Comparison of ENCODE assay signal across 23 cellular contexts in the genomic region with DNA sequence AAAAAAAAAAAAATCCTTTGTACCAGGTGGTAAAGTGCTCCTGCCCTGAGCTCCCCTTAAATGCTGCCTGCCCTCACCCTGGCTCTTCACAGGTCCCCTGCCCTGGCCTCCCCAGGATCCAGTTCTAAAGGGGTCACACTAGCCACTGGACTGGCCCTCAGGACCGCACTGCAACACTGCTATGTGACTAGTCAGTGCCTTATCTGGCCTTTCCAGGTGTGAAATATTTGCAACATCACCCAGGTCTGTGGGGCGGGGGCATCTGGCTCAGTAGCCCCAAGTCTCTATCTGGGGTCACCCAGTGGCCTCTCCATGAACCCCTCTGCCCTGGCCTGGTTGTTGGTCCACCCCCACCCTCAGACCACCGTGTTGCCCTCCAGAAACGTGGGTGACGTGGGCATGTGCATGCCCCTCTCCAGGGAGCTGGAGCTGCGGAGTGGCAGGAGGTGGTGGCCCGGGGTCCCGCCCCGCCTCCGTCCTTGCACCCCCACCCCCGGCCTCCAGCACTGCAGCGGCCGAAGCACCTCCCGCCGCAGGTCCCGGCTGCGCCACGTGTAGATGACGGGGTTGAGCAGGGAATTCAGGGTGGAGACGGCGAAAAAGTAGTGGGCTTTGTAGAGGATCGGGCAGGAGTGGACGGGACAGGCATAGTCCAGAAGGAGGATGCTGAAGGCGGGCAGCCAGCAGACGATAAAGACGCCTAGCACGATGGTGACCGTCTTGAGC.
"Had no signal": no experiment of that assay in that cellular context is flagged by ENCODE, and none has a peak within 500 bp of the region (broad histone marks: within the 10 kb centered on the region; RNA-seq: fewer than 3 reads in every experiment).

No MANE protein-coding gene starts in this region.

- H3K36me3 ChIP-seq: right lobe of liver had no signal

- H3K9me3 ChIP-seq: psoas muscle, right lobe of liver, testis, tibial nerve, upper lobe of right lung, vagina had no signal

- ATAC-seq: foreskin keratinocyte; left colon; left ventricle myocardium superior; natural killer cell treated with Interleukin-12 subunit alpha and Interleukin-12 subunit beta and Interleukin-15 and Interleukin-18, amount 100 ng/mL, for 72 hours; psoas muscle; right lobe of liver; stimulated activated effector memory CD8-positive, alpha-beta T cell treated with anti-CD3 and anti-CD28 coated beads, Interleukin-12 subunit alpha, Interleukin-12 subunit beta, amount 100 ng/mL, for 72 hours; stimulated activated naive CD8-positive, alpha-beta T cell treated with anti-CD3 and anti-CD28 coated beads, Interleukin-15, Interleukin-2, amounts not matched to agents 100 U/mL and 50 U/mL, for 24 hours; upper lobe of right lung had no signal

- FAIRE-seq: endothelial cell of umbilical vein had no signal

- H2AFZ ChIP-seq: hepatocyte had no signal

- H3K27ac ChIP-seq: foreskin keratinocyte, hepatocyte, psoas muscle, right lobe of liver, testis, upper lobe of right lung had no signal

- H3K4me3 ChIP-seq: hepatocyte, lung, psoas muscle, right lobe of liver, testis, tibial nerve, upper lobe of right lung, vagina had no signal

- DNase-seq: effector CD4-positive, alpha-beta T cell; endodermal cell; erythroblast; foreskin keratinocyte; left colon; left ventricle myocardium superior; mesenchymal stem cell; midbrain; psoas muscle; retina; right lobe of liver; stimulated activated CD4-positive, alpha-beta T cell treated with anti-CD3 and anti-CD28 coated beads, Interleukin-4, amount 100 ng/mL, for 1 hour; stimulated activated CD8-positive, alpha-beta memory T cell treated with anti-CD3 and anti-CD28 coated beads, Interleukin-4, amount 100 ng/mL, for 48 hours; stimulated activated naive CD8-positive, alpha-beta T cell treated with anti-CD3 and anti-CD28 coated beads, Interleukin-15, Interleukin-2, amounts not matched to agents 100 U/mL and 50 U/mL, for 24 hours; testis; upper lobe of right lung had no signal

- H3K4me2 ChIP-seq: hepatocyte had no signal

- H3K4me1 ChIP-seq: foreskin keratinocyte, psoas muscle had no signal

- H3K27me3 ChIP-seq: foreskin keratinocyte, hepatocyte, right lobe of liver, testis, tibial nerve, upper lobe of right lung, vagina had no signal
